In genomic region chr7:73738220-73738611, GRCh38 we compare ENCODE assay signal across 8 cellular contexts. TPM values are rescaled to one million over a fixed set of nuclear protein-coding genes. Genes with fewer than 3 reads are reported as not detected.
A peak's percentile ranks its signal among the peaks of the same experiment; 100 is the strongest.
DNase-seq lines count a peak whose midpoint lies in the region; ATAC-seq, FAIRE-seq and TF ChIP-seq lines count a peak whose summit lies in the region.

No MANE protein-coding gene starts in this region.

- H3K9me3 ChIP-seq in Peyer's patch (no peaks in the 10 kb centered on the region), gastroesophageal sphincter (no peaks in the 10 kb centered on the region), neutrophil (no peaks in the 10 kb centered on the region), upper lobe of right lung (no peaks in the 10 kb centered on the region)

- TF ChIP-seq CTCF in Peyer's patch (IDR thresholded peaks at IDR 0.05) (no peak), gastroesophageal sphincter (IDR thresholded peaks at IDR 0.05) (no peak), neutrophil (IDR thresholded peaks at IDR 0.05) (no peak), upper lobe of right lung (IDR thresholded peaks at IDR 0.05) (no peak)

- peak; percentile 42 for FAIRE-seq in GM12892 (lab: Jason Lieb, UNC)

- H3K4me1 ChIP-seq in Peyer's patch (peaks cover 0 to 26% (median 6%) of the 10 kb centered on the region in 4 donors), gastroesophageal sphincter (peaks cover 0 to 49% (median 12%) of the 10 kb centered on the region in 3 donors), neutrophil (ENCODE audit: control insufficient read depth in 1 of 2, insufficient read depth in 1 of 2, low read depth in 1 of 2, low read length in 1 of 2) (peaks cover 29 to 33% of the 10 kb centered on the region in 2 experiments), upper lobe of right lung (peaks cover 5% of the 10 kb centered on the region)

- H3K27ac ChIP-seq in Peyer's patch (peak overlapping the region; percentile 84 to 98 (median 94)), gastroesophageal sphincter (peak overlapping the region; percentile 14 to 92 (median 88)), neutrophil (peak overlapping the region; percentile 86), upper lobe of right lung (peak overlapping the region; percentile 87)

- peak; percentile 8 for ATAC-seq in HG03095 (IDR thresholded peaks at IDR 0.05; ENCODE audit: unreplicated experiment)
- peak; percentile 29 for ATAC-seq in gastroesophageal sphincter
- peak; percentile 17 for ATAC-seq in upper lobe of right lung

- 0% methylated on average over 3 to 14 of the region's 24 CpGs for WGBS in gastroesophageal sphincter (ENCODE audit: low coverage in 1 of 2), 2 donors

- no peaks in the 10 kb centered on the region for H3K27me3 ChIP-seq in Peyer's patch
- no peaks in the 10 kb centered on the region for H3K27me3 ChIP-seq in gastroesophageal sphincter
- peaks cover 35% of the 10 kb centered on the region for H3K27me3 ChIP-seq in neutrophil
- no peaks in the 10 kb centered on the region for H3K27me3 ChIP-seq in upper lobe of right lung

- H3K4me3 ChIP-seq in Peyer's patch (peak overlapping the region; percentile 52 to 88 (median 78)), gastroesophageal sphincter (peak overlapping the region; percentile 49 to 65), neutrophil (ENCODE audit: low read depth in 1 of 2, low read length in 1 of 2) (peak overlapping the region; percentile 92 to 99), upper lobe of right lung (peak overlapping the region; percentile 97)

- DNase-seq in GM12892 (ENCODE audit: insufficient read length) (peak; percentile 75), Peyer's patch (peak; percentile 71 to 87 (median 84)), upper lobe of right lung (peak; percentile 85), cerebellar nuclear complex (lab: John Stamatoyannopoulos, UW) (no peak)
- DNase-seq in activated naive CD4-positive, alpha-beta T cell treated with anti-CD3 and anti-CD28 coated beads, Interleukin-2, amount 50 U/mL, for 16 hours = peak; percentile 60

- TF ChIP-seq EP300 in gastroesophageal sphincter (IDR thresholded peaks at IDR 0.05) = no peak

- H3K36me3 ChIP-seq in Peyer's patch (peaks cover 0 to 23% (median 0%) of the 10 kb centered on the region in 3 donors), gastroesophageal sphincter (peaks cover 0 to 25% of the 10 kb centered on the region in 2 donors), neutrophil (peaks cover 21% of the 10 kb centered on the region), upper lobe of right lung (peaks cover 12% of the 10 kb centered on the region)

- intact Hi-C loops in upper lobe of right lung (cut with DNase I) = no loop called here

- TF ChIP-seq POLR2A in GM12892 (IDR thresholded peaks at IDR 0.05; ENCODE audit: low read depth, low read length) = no peak
- TF ChIP-seq POLR2A in Peyer's patch (IDR thresholded peaks at IDR 0.05) = no peak
- no peak for TF ChIP-seq POLR2A in gastroesophageal sphincter (IDR thresholded peaks at IDR 0.05)

RNA-seq across cellular contexts. Expression of gene ABHD11, which starts 0.4 kb away (rescaled TPM):
- 8.5 TPM for polyA plus RNA-seq in GM12892 (2012; ENCODE audit: missing spikeins)
- total RNA-seq in Peyer's patch (100 to 1,000 TPM in 2 of 4 donors, 10 to 100 TPM in 2; 65.9 to 156 (median 98.5) TPM), gastroesophageal sphincter (1 to 10 TPM; 5.6 to 8.5 (median 6.6) TPM), upper lobe of right lung (19.7 TPM)

RNA-seq across cellular contexts. Expression of gene STX1A, which starts 18.7 kb away (rescaled TPM):
- 2.4 TPM for polyA plus RNA-seq in GM12892 (2012; ENCODE audit: missing spikeins)
- total RNA-seq in Peyer's patch (10 to 100 TPM in 3 of 4 donors, 1 to 10 TPM in 1; 5.6 to 27.3 (median 23.3) TPM), gastroesophageal sphincter (10 to 100 TPM in 3 of 4 donors, 1 to 10 TPM in 1; 9.6 to 24.0 (median 15.2) TPM), upper lobe of right lung (6.3 TPM)

RNA-seq across cellular contexts. Expression of gene CLDN3, which starts 31.9 kb away (rescaled TPM):
- not detected for polyA plus RNA-seq in GM12892 (2012; ENCODE audit: missing spikeins)
- total RNA-seq in Peyer's patch (100 to 1,000 TPM in 3 of 4 donors, 10 to 100 TPM in 1; 55.3 to 944 (median 831) TPM), gastroesophageal sphincter (1 to 10 TPM in 1 of 4 donors, not detected in 3; 5.9 TPM), upper lobe of right lung (11.8 TPM)

RNA-seq across cellular contexts. Expression of gene BUD23, which starts 54.8 kb away (rescaled TPM):
- 77.9 TPM for polyA plus RNA-seq in GM12892 (2012; ENCODE audit: missing spikeins)
- total RNA-seq in Peyer's patch (10 to 100 TPM; 34.5 to 48.7 (median 44.1) TPM), gastroesophageal sphincter (10 to 100 TPM; 41.5 to 65.0 (median 45.3) TPM), upper lobe of right lung (38.4 TPM)

RNA-seq across cellular contexts. Expression of gene DNAJC30, which starts 55.0 kb away (rescaled TPM):
- 6.2 TPM for polyA plus RNA-seq in GM12892 (2012; ENCODE audit: missing spikeins)
- 1 to 10 TPM; 1.7 to 8.1 (median 5.6) TPM for total RNA-seq in Peyer's patch
- total RNA-seq in gastroesophageal sphincter = 1 to 10 TPM; 2.3 to 9.3 (median 5.3) TPM
- total RNA-seq in upper lobe of right lung = 10.2 TPM

Comparison
In these comparisons a context has a peak if more than half of its experiments do, and no peak if none do; other contexts are left out.
1. DNase-seq: peak in GM12892 (single experiment), Peyer's patch (3 of 3), activated naive CD4-positive, alpha-beta T cell treated with anti-CD3 and anti-CD28 coated beads, Interleukin-2, amount 50 U/mL, for 16 hours (single experiment) and upper lobe of right lung (single experiment); none in cerebellar nuclear complex (0 of 2).
2. Peak in every context shown above with its lines, with median percentiles within 50 percentile points of each other: ATAC-seq, H3K27ac ChIP-seq and H3K4me3 ChIP-seq.